ENCODE assay signal across 20 cellular contexts in genomic region chr10:100979821-100980272, GRCh38.
"Had no signal": no experiment of that assay in that cellular context is flagged by ENCODE, and none has a peak within 500 bp of the region (broad histone marks: within the 10 kb centered on the region; RNA-seq: fewer than 3 reads in every experiment).

No MANE protein-coding gene starts in this region.

- H3K27me3 ChIP-seq: brain microvascular endothelial cell, gastrocnemius medialis, pancreas, right lobe of liver, transverse colon had no signal

- H3K4me1 ChIP-seq: gastrocnemius medialis, pancreas, transverse colon had no signal

- H3K4me3 ChIP-seq: gastrocnemius medialis, pancreas, right lobe of liver, transverse colon had no signal

- DNase-seq: activated CD4-positive, alpha-beta T cell treated with anti-CD3 and anti-CD28 coated beads, Interleukin-2, amount 10 ng/mL, durations not matched to agents 24 days and 14 days; activated naive CD4-positive, alpha-beta T cell treated with anti-CD3 and anti-CD28 coated beads for 36 hours; activated T-cell treated with anti-CD3 and anti-CD28 coated beads for 4 hours; anterior cingulate cortex; brain microvascular endothelial cell; cortex of kidney; effector CD4-positive, alpha-beta T cell; kidney glomerular epithelial cell; mesenchymal stem cell; naive thymus-derived CD4-positive, alpha-beta T cell; stimulated activated naive CD8-positive, alpha-beta T cell treated with anti-CD3 and anti-CD28 coated beads, Interleukin-15, Interleukin-2, amounts not matched to agents 100 U/mL and 50 U/mL, for 24 hours; T-helper 1 cell; T1000; transverse colon had no signal

- H3K9me3 Mint-ChIP-seq: activated CD4-positive, alpha-beta T cell treated with anti-CD3 and anti-CD28 coated beads, Interleukin-2, amount 10 ng/mL, durations not matched to agents 24 days and 14 days; activated naive CD4-positive, alpha-beta T cell treated with anti-CD3 and anti-CD28 coated beads for 36 hours; activated T-helper 17 cell treated with anti-CD3 and anti-CD28 coated beads, Interleukin-2, amount 50 U/mL, for 72 hours; central memory CD8-positive, alpha-beta T cell; naive thymus-derived CD4-positive, alpha-beta T cell had no signal

- H3K27ac Mint-ChIP-seq: activated CD4-positive, alpha-beta T cell treated with anti-CD3 and anti-CD28 coated beads, Interleukin-2, amount 10 ng/mL, durations not matched to agents 24 days and 14 days; activated naive CD4-positive, alpha-beta T cell treated with anti-CD3 and anti-CD28 coated beads for 36 hours; activated T-helper 17 cell treated with anti-CD3 and anti-CD28 coated beads, Interleukin-2, amount 50 U/mL, for 72 hours; naive thymus-derived CD4-positive, alpha-beta T cell had no signal

- H3K9me3 ChIP-seq: gastrocnemius medialis, pancreas, right lobe of liver, transverse colon had no signal

- H3K27ac ChIP-seq: brain microvascular endothelial cell, gastrocnemius medialis, pancreas, right lobe of liver, transverse colon had no signal

- H3K27me3 Mint-ChIP-seq: activated CD4-positive, alpha-beta T cell treated with anti-CD3 and anti-CD28 coated beads, Interleukin-2, amount 10 ng/mL, durations not matched to agents 24 days and 14 days; activated T-helper 17 cell treated with anti-CD3 and anti-CD28 coated beads, Interleukin-2, amount 50 U/mL, for 72 hours; central memory CD8-positive, alpha-beta T cell; naive thymus-derived CD4-positive, alpha-beta T cell had no signal

- ATAC-seq: activated T-helper 17 cell treated with anti-CD3 and anti-CD28 coated beads, Interleukin-2, amount 50 U/mL, for 72 hours; esophagus mucosa; gastrocnemius medialis; naive thymus-derived CD4-positive, alpha-beta T cell; pancreas; right lobe of liver; stimulated activated naive CD8-positive, alpha-beta T cell treated with anti-CD3 and anti-CD28 coated beads, Interleukin-15, Interleukin-2, amounts not matched to agents 100 U/mL and 50 U/mL, for 24 hours had no signal

- H3K4me3 Mint-ChIP-seq: activated CD4-positive, alpha-beta T cell treated with anti-CD3 and anti-CD28 coated beads, Interleukin-2, amount 10 ng/mL, durations not matched to agents 24 days and 14 days; activated naive CD4-positive, alpha-beta T cell treated with anti-CD3 and anti-CD28 coated beads for 36 hours; activated T-helper 17 cell treated with anti-CD3 and anti-CD28 coated beads, Interleukin-2, amount 50 U/mL, for 72 hours; central memory CD8-positive, alpha-beta T cell; naive thymus-derived CD4-positive, alpha-beta T cell had no signal
